Comparison of ENCODE assay signal across 20 cellular contexts in the genomic region with DNA sequence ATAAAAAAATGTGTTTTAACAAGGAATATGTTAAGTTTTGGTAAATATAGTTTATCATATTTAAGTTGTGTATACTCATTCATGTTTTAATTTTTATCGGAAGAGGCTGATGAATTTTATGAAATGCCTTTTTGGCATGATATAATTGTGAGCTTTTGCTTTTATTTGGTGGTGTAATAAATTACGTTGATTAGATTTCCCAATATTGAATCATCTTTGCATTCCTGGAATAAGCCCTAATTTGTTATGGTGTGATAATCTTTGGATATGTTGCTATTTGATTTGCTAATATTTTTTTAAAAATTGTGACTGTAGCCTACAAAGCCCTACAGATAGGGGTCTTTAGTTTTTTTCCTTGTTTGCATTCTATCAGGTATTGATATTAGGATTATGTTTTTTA.
"Had no signal": no experiment of that assay in that cellular context is flagged by ENCODE, and none has a peak within 500 bp of the region (broad histone marks: within the 10 kb centered on the region; RNA-seq: fewer than 3 reads in every experiment).

No MANE protein-coding gene starts in this region.

- DNase-seq: activated B cell treated with CpG ODN at 0.5 μM for 24 hours; activated CD4-positive, alpha-beta memory T cell treated with anti-CD3 and anti-CD28 coated beads, Interleukin-2, amount 10 ng/mL, durations not matched to agents 7 days and 5 days; activated CD4-positive, alpha-beta T cell treated with anti-CD3 and anti-CD28 coated beads for 48 hours; activated CD8-positive, alpha-beta memory T cell treated with anti-CD3 and anti-CD28 coated beads, Interleukin-2, amount 10 ng/mL, durations not matched to agents 7 days and 5 days; activated naive CD4-positive, alpha-beta T cell treated with Interleukin-2 at 50 U/mL for 16 hours; activated naive CD8-positive, alpha-beta T cell treated with anti-CD3 and anti-CD28 coated beads, Interleukin-2, amount 10 ng/mL, durations not matched to agents 7 days and 5 days; anterior cingulate cortex; brain microvascular endothelial cell; cortex of kidney; natural killer cell; right lobe of liver; SK-N-SH; stimulated activated CD4-positive, alpha-beta T cell treated with anti-CD3 and anti-CD28 coated beads, Interleukin-4, amount 100 ng/mL, for 24 hours; stomach; trophoblast cell had no signal

- H3K27me3 Mint-ChIP-seq: activated B cell treated with CpG ODN at 0.5 μM for 24 hours; activated CD4-positive, alpha-beta memory T cell treated with anti-CD3 and anti-CD28 coated beads, Interleukin-2, amount 10 ng/mL, durations not matched to agents 7 days and 5 days; activated CD8-positive, alpha-beta memory T cell treated with anti-CD3 and anti-CD28 coated beads, Interleukin-2, amount 10 ng/mL, durations not matched to agents 7 days and 5 days; activated naive CD8-positive, alpha-beta T cell treated with anti-CD3 and anti-CD28 coated beads, Interleukin-2, amount 10 ng/mL, durations not matched to agents 7 days and 5 days had no signal

- H2AFZ ChIP-seq: parathyroid adenoma had no signal

- H3K36me3 ChIP-seq: brain microvascular endothelial cell, esophagus muscularis mucosa, right lobe of liver, stomach had no signal

- H3K9me3 ChIP-seq: esophagus muscularis mucosa, right lobe of liver, SK-N-SH, stomach had no signal

- H3K4me1 Mint-ChIP-seq: activated CD4-positive, alpha-beta memory T cell treated with anti-CD3 and anti-CD28 coated beads, Interleukin-2, amount 10 ng/mL, durations not matched to agents 7 days and 5 days had no signal

- H3K79me2 ChIP-seq: parathyroid adenoma had no signal

- H3K4me1 ChIP-seq: parathyroid adenoma, right lobe of liver had no signal

- ATAC-seq: activated CD8-positive, alpha-beta memory T cell treated with anti-CD3 and anti-CD28 coated beads, Interleukin-2, amount 10 ng/mL, durations not matched to agents 7 days and 5 days; natural killer cell; right lobe of liver; stimulated activated effector memory CD8-positive, alpha-beta T cell treated with anti-CD3 and anti-CD28 coated beads, Interleukin-12 subunit alpha, Interleukin-12 subunit beta, amount 100 ng/mL, for 72 hours had no signal

- H3K9me3 Mint-ChIP-seq: activated B cell treated with CpG ODN at 0.5 μM for 24 hours; activated CD4-positive, alpha-beta memory T cell treated with anti-CD3 and anti-CD28 coated beads, Interleukin-2, amount 10 ng/mL, durations not matched to agents 7 days and 5 days; activated naive CD8-positive, alpha-beta T cell treated with anti-CD3 and anti-CD28 coated beads, Interleukin-2, amount 10 ng/mL, durations not matched to agents 7 days and 5 days; natural killer cell; stimulated activated effector memory CD8-positive, alpha-beta T cell treated with anti-CD3 and anti-CD28 coated beads, Interleukin-12 subunit alpha, Interleukin-12 subunit beta, amount 100 ng/mL, for 72 hours; T-helper 2 cell treated with Interferon-gamma antibody and Interleukin-4, amounts not matched to agents 5 μg/mL and 100 μg/mL, for 36 hours had no signal

- H3K9ac ChIP-seq: parathyroid adenoma, SK-N-SH had no signal

- H3K36me3 Mint-ChIP-seq: activated CD8-positive, alpha-beta memory T cell treated with anti-CD3 and anti-CD28 coated beads, Interleukin-2, amount 10 ng/mL, durations not matched to agents 7 days and 5 days; activated naive CD8-positive, alpha-beta T cell treated with anti-CD3 and anti-CD28 coated beads, Interleukin-2, amount 10 ng/mL, durations not matched to agents 7 days and 5 days; natural killer cell; stimulated activated effector memory CD8-positive, alpha-beta T cell treated with anti-CD3 and anti-CD28 coated beads, Interleukin-12 subunit alpha, Interleukin-12 subunit beta, amount 100 ng/mL, for 72 hours had no signal

- H3K4me3 ChIP-seq: esophagus muscularis mucosa, right lobe of liver, smooth muscle cell, stomach had no signal

- H3K27ac Mint-ChIP-seq: activated B cell treated with CpG ODN at 0.5 μM for 24 hours; activated CD4-positive, alpha-beta memory T cell treated with anti-CD3 and anti-CD28 coated beads, Interleukin-2, amount 10 ng/mL, durations not matched to agents 7 days and 5 days; activated CD8-positive, alpha-beta memory T cell treated with anti-CD3 and anti-CD28 coated beads, Interleukin-2, amount 10 ng/mL, durations not matched to agents 7 days and 5 days; activated naive CD8-positive, alpha-beta T cell treated with anti-CD3 and anti-CD28 coated beads, Interleukin-2, amount 10 ng/mL, durations not matched to agents 7 days and 5 days; natural killer cell; stimulated activated effector memory CD8-positive, alpha-beta T cell treated with anti-CD3 and anti-CD28 coated beads, Interleukin-12 subunit alpha, Interleukin-12 subunit beta, amount 100 ng/mL, for 72 hours; T-helper 2 cell treated with Interferon-gamma antibody and Interleukin-4, amounts not matched to agents 5 μg/mL and 100 μg/mL, for 36 hours had no signal

- H3K27me3 ChIP-seq: brain microvascular endothelial cell, esophagus muscularis mucosa, right lobe of liver, stomach had no signal

- H3K4me3 Mint-ChIP-seq: activated B cell treated with CpG ODN at 0.5 μM for 24 hours; activated CD4-positive, alpha-beta memory T cell treated with anti-CD3 and anti-CD28 coated beads, Interleukin-2, amount 10 ng/mL, durations not matched to agents 7 days and 5 days; activated CD8-positive, alpha-beta memory T cell treated with anti-CD3 and anti-CD28 coated beads, Interleukin-2, amount 10 ng/mL, durations not matched to agents 7 days and 5 days; activated naive CD8-positive, alpha-beta T cell treated with anti-CD3 and anti-CD28 coated beads, Interleukin-2, amount 10 ng/mL, durations not matched to agents 7 days and 5 days; natural killer cell; stimulated activated effector memory CD8-positive, alpha-beta T cell treated with anti-CD3 and anti-CD28 coated beads, Interleukin-12 subunit alpha, Interleukin-12 subunit beta, amount 100 ng/mL, for 72 hours; T-helper 2 cell treated with Interferon-gamma antibody and Interleukin-4, amounts not matched to agents 5 μg/mL and 100 μg/mL, for 36 hours had no signal

- H3K27ac ChIP-seq: brain microvascular endothelial cell, esophagus muscularis mucosa, parathyroid adenoma, right lobe of liver had no signal
